ENCODE assay signal across 5 cellular contexts in the genomic region with DNA sequence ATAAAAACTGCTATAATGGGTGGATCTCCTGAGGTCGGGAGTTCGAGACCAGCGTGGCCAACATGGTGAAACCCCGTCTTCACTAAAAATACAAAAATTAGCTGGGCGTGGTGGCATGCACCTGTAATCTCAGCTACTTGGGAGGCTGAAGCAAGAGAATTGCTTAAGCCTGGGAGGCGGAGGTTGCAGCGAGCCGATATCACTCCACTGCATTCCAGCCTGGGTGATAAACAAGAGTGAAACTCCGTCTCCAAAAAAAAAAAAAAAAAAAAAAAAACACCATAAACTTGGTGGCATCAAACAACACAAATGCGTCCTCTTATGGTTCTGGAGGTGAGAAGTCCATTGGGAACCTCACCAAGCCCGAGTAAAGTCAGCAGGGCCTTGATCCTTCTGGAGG. TPM values are rescaled to one million over a fixed set of nuclear protein-coding genes. Genes with fewer than 3 reads are reported as not detected.
DNase-seq lines count a peak whose midpoint lies in the region; ATAC-seq and TF ChIP-seq lines count a peak whose summit lies in the region.
"Not testable (repeated sequence)": the region's sequence is repeated elsewhere in the genome, so short reads cannot be mapped to it uniquely, and the experiment has no call there.

No MANE protein-coding gene starts in this region.

- H3K27me3 ChIP-seq in BLaER1 treated with 17β-estradiol and CSF1 and Interleukin-3, amounts not matched to agents 10 nM and 100 nM; IMR-90 (ENCODE audit: control insufficient read depth, insufficient read depth, low read length); mesenchymal stem cell (ENCODE audit: control insufficient read depth in 1 of 2, insufficient read depth in 1 of 2, low read length in 2 of 2); trophoblast cell (ENCODE audit: insufficient read depth, low read length): not testable (repeated sequence)

- H3K79me1 ChIP-seq in IMR-90 (ENCODE audit: low read depth in 1 of 2, low read length in 2 of 2) (peaks cover 0 to 13% of the 10 kb centered on the region in 2 experiments; a peak in 2 of 4 replicates), trophoblast cell (ENCODE audit: low read length) (peaks cover 26% of the 10 kb centered on the region)
- H3K79me1 ChIP-seq in mesenchymal stem cell (replicated peaks; ENCODE audit: low read length, poor library complexity, severe bottlenecking), result not testable (repeated sequence)

- dilution Hi-C loops in IMR-90 (cut with HindIII; ENCODE audit: low sequenced_read_pairs, unreplicated experiment), result not testable (repeated sequence)

- not testable (repeated sequence) for H3K9ac ChIP-seq in BLaER1 treated with 17β-estradiol and CSF1 and Interleukin-3, amounts not matched to agents 10 nM and 100 nM; IMR-90 (ENCODE audit: low read depth, low read length); mesenchymal stem cell (ENCODE audit: low read length); trophoblast cell (ENCODE audit: low read length)

- not testable (repeated sequence) for H3K56ac ChIP-seq in IMR-90 (ENCODE audit: extremely low read depth, insufficient read depth, low read length)

- H4K8ac ChIP-seq in IMR-90 (ENCODE audit: low read depth in 2 of 2, low read length in 2 of 2); trophoblast cell (ENCODE audit: low read depth, low read length): not testable (repeated sequence)
- peak overlapping the region; percentile 64 for H4K8ac ChIP-seq in mesenchymal stem cell (ENCODE audit: low read length)

- peak overlapping the region in 3 of 11 experiments; percentile 84 to 89 (median 85); a peak in 2 of 22 replicates for H3K4me2 ChIP-seq in BLaER1 treated with 17β-estradiol and CSF1 and Interleukin-3, amounts not matched to agents 10 nM and 100 nM
- H3K4me2 ChIP-seq in IMR-90 (ENCODE audit: low read depth, low read length); mesenchymal stem cell (ENCODE audit: low read length, poor library complexity, severe bottlenecking); trophoblast cell (ENCODE audit: low read length): not testable (repeated sequence)

- H2AFZ ChIP-seq in IMR-90 (replicated peaks; ENCODE audit: low read length, poor library complexity); mesenchymal stem cell (ENCODE audit: low read depth, low read length); trophoblast cell (ENCODE audit: insufficient read depth, low read length, poor library complexity): not testable (repeated sequence)

- CTCF ChIA-PET in IMR-90 (lab: Yijun Ruan, JAX), result not testable (repeated sequence)

- not testable (repeated sequence) for H3K9me3 ChIP-seq in BLaER1 treated with 17β-estradiol and CSF1 and Interleukin-3, amounts not matched to agents 10 nM and 100 nM (replicated peaks in 1 of 11); IMR-90 (ENCODE audit: control insufficient read depth, insufficient read depth, low read length); mesenchymal stem cell (ENCODE audit: control insufficient read depth, low read length); trophoblast cell (ENCODE audit: insufficient read depth, low read depth, low read length)

- H3K4me3 Mint-ChIP-seq in nephron progenitor cell, result not testable (repeated sequence)

- H4K91ac ChIP-seq in IMR-90 (ENCODE audit: insufficient read depth, low read depth, low read length); mesenchymal stem cell (ENCODE audit: low read length); trophoblast cell (ENCODE audit: low read depth, low read length): not testable (repeated sequence)

- peaks cover 51 to 75% (median 62%) of the 10 kb centered on the region in 10 experiments for H3K4me1 ChIP-seq in BLaER1 treated with 17β-estradiol and CSF1 and Interleukin-3, amounts not matched to agents 10 nM and 100 nM
- H3K4me1 ChIP-seq in IMR-90 (ENCODE audit: control insufficient read depth, insufficient read depth, low read length), result peaks cover 27% of the 10 kb centered on the region
- peaks cover 29% of the 10 kb centered on the region for H3K4me1 ChIP-seq in mesenchymal stem cell (ENCODE audit: control insufficient read depth, insufficient read depth, low read depth, low read length)
- peaks cover 24 to 26% of the 10 kb centered on the region in 2 experiments for H3K4me1 ChIP-seq in trophoblast cell (ENCODE audit: control insufficient read depth in 1 of 2, insufficient read depth in 2 of 2, low read length in 2 of 2)

- POLR2A ChIA-PET in IMR-90 (lab: Charles Lee; ENCODE audit: unreplicated experiment), result not testable (repeated sequence)

- not testable (repeated sequence) for H3K23ac ChIP-seq in IMR-90 (ENCODE audit: low read depth, low read length); mesenchymal stem cell (ENCODE audit: low read length in 2 of 2); trophoblast cell (ENCODE audit: low read length)

- DNase-seq in IMR-90, mesenchymal stem cell, nephron progenitor cell: not testable (repeated sequence)
- DNase-seq in trophoblast cell, result peak; percentile 71 to 80

- not testable (repeated sequence) for BruUV-seq in IMR-90 (replicated peaks; lab: Mats Ljungman, UMichigan)

- intact Hi-C loops in IMR-90 (cut with micrococcal nuclease), result not testable (repeated sequence)

- not testable (repeated sequence) for H2BK20ac ChIP-seq in IMR-90 (ENCODE audit: low read depth, low read length)

- not testable (repeated sequence) for H4K5ac ChIP-seq in IMR-90 (ENCODE audit: low read depth, low read length)

- not testable (repeated sequence) for H4K12ac ChIP-seq in trophoblast cell (ENCODE audit: low read depth, low read length)

- H2BK120ac ChIP-seq in IMR-90 (ENCODE audit: low read depth, low read length); mesenchymal stem cell (ENCODE audit: low read depth, low read length); trophoblast cell (ENCODE audit: insufficient read depth, low read length, poor library complexity): not testable (repeated sequence)

- not testable (repeated sequence) for H3K14ac ChIP-seq in IMR-90 (replicated peaks; ENCODE audit: low read depth, low read length); mesenchymal stem cell (ENCODE audit: low read length in 2 of 2); trophoblast cell (ENCODE audit: low read length)

- peaks cover 52% of the 10 kb centered on the region for H3K4me1 Mint-ChIP-seq in nephron progenitor cell

- 95% methylated on average over 6 of the region's 11 CpGs; no CpG with 5 or more reads in 1 of the 2 experiments for WGBS in IMR-90 (ENCODE audit: extremely low coverage in 2 of 2, insufficient read length in 1 of 2), 2 experiments
- 95% methylated on average over 11 of the region's 11 CpGs for WGBS in mesenchymal stem cell
- WGBS in trophoblast cell (ENCODE audit: extremely low coverage, insufficient coverage, insufficient read length), result no CpG with 5 or more reads among the region's 11 CpGs

- H3K9me1 ChIP-seq in IMR-90 (ENCODE audit: insufficient read depth, low read length), result peaks cover 13% of the 10 kb centered on the region

- H3K27me3 Mint-ChIP-seq in nephron progenitor cell (ENCODE audit: low read depth, poor library complexity), result not testable (repeated sequence)

- H2BK12ac ChIP-seq in mesenchymal stem cell (ENCODE audit: low read length in 2 of 2), result peak overlapping the region; percentile 75 to 84
- H2BK12ac ChIP-seq in trophoblast cell (ENCODE audit: low read length), result not testable (repeated sequence)

- H2AK9ac ChIP-seq in IMR-90 (replicated peaks; ENCODE audit: low read depth, low read length, poor library complexity), result not testable (repeated sequence)

- not testable (repeated sequence) for ATAC-seq in IMR-90 (ENCODE audit: low read depth)

- not testable (repeated sequence) for H2BK15ac ChIP-seq in IMR-90 (ENCODE audit: low read depth, low read length)
- H2BK15ac ChIP-seq in mesenchymal stem cell (ENCODE audit: low read depth, poor library complexity, severe bottlenecking), result peak overlapping the region; percentile 77

- in situ Hi-C loops in IMR-90 (cut with MboI; ENCODE audit: low sequenced_read_pairs), result not testable (repeated sequence)

- not testable (repeated sequence) for H4K20me1 ChIP-seq in BLaER1 treated with 17β-estradiol and CSF1 and Interleukin-3, amounts not matched to agents 10 nM and 100 nM; IMR-90 (ENCODE audit: insufficient read depth, low read length)

- not testable (repeated sequence) for H3K36me3 ChIP-seq in BLaER1 treated with 17β-estradiol and CSF1 and Interleukin-3, amounts not matched to agents 10 nM and 100 nM; IMR-90 (ENCODE audit: control insufficient read depth, insufficient read depth, low read length); mesenchymal stem cell (ENCODE audit: control insufficient read depth in 1 of 2, insufficient read depth in 2 of 2, low read depth in 1 of 2, low read length in 2 of 2); trophoblast cell (ENCODE audit: control insufficient read depth in 1 of 2, insufficient read depth in 2 of 2, low read length in 2 of 2)

- not testable (repeated sequence) for TF ChIP-seq RAD21 in IMR-90 (IDR thresholded peaks at IDR 0.05; ENCODE audit: low read length)

- H2AK5ac ChIP-seq in IMR-90 (ENCODE audit: low read depth, low read length) (0 out of 2 replicates have a peak overlapping the region, but pooled peaks have one; percentile 4), mesenchymal stem cell (ENCODE audit: low read length, severe bottlenecking) (peak overlapping the region; percentile 36)
- not testable (repeated sequence) for H2AK5ac ChIP-seq in trophoblast cell (ENCODE audit: low read length)

- not testable (repeated sequence) for H3K36me3 Mint-ChIP-seq in nephron progenitor cell (ENCODE audit: low read depth)

- H3K79me2 ChIP-seq in trophoblast cell (ENCODE audit: control insufficient read depth, insufficient read depth, low read length, poor library complexity), result not testable (repeated sequence)

- not testable (repeated sequence) for H3K4ac ChIP-seq in IMR-90 (ENCODE audit: low read depth, low read length); mesenchymal stem cell (ENCODE audit: low read depth in 1 of 2, low read length in 2 of 2); trophoblast cell (ENCODE audit: low read depth, low read length)

- H3K18ac ChIP-seq in IMR-90 (ENCODE audit: low read depth, low read length); trophoblast cell (ENCODE audit: low read length): not testable (repeated sequence)
- peak overlapping the region in 1 of 2 experiments; percentile 62 for H3K18ac ChIP-seq in mesenchymal stem cell (ENCODE audit: low read depth in 1 of 2, low read length in 2 of 2)

- not testable (repeated sequence) for H2BK5ac ChIP-seq in IMR-90 (ENCODE audit: low read depth, low read length, poor library complexity, severe bottlenecking); mesenchymal stem cell (ENCODE audit: low read depth, low read length, poor library complexity, severe bottlenecking); trophoblast cell (ENCODE audit: low read depth, low read length, poor library complexity)

- TF ChIP-seq CTCF in IMR-90 (conservative IDR thresholded peaks at IDR 0.05; ENCODE audit: low read depth, low read length); nephron progenitor cell (IDR thresholded peaks at IDR 0.05): not testable (repeated sequence)

- not testable (repeated sequence) for H3K9me3 Mint-ChIP-seq in nephron progenitor cell

- peak overlapping the region in 8 of 11 experiments; percentile 0 to 95 (median 84); a peak in 11 of 22 replicates for H3K27ac ChIP-seq in BLaER1 treated with 17β-estradiol and CSF1 and Interleukin-3, amounts not matched to agents 10 nM and 100 nM
- not testable (repeated sequence) for H3K27ac ChIP-seq in IMR-90 (ENCODE audit: insufficient read depth, low read length); mesenchymal stem cell (ENCODE audit: low read length, poor library complexity, severe bottlenecking); trophoblast cell (ENCODE audit: low read depth, low read length)

- H3K4me3 ChIP-seq in BLaER1 treated with 17β-estradiol and CSF1 and Interleukin-3, amounts not matched to agents 10 nM and 100 nM; IMR-90 (ENCODE audit: insufficient read depth, low read depth, low read length); mesenchymal stem cell (ENCODE audit: insufficient read depth in 1 of 2, low read depth in 1 of 2, low read length in 2 of 2); trophoblast cell (ENCODE audit: low read depth, low read length): not testable (repeated sequence)

- H3K27ac Mint-ChIP-seq in nephron progenitor cell, result peak overlapping the region; percentile 100

- TF ChIP-seq POLR2A in IMR-90 (IDR thresholded peaks at IDR 0.05; ENCODE audit: low read depth, low read length), result not testable (repeated sequence)

RNA-seq across cellular contexts. Expression of a gene that starts 40.2 kb away (rescaled TPM):
- total RNA-seq in IMR-90 (2012; rRNA removed), result 554 and 783 TPM in 2 replicates
- polyA plus RNA-seq in IMR-90 (2012; rRNA removed), result 475 and 507 TPM in 2 replicates
- polyA plus RNA-seq in IMR-90 (2012; cell fraction: cytosol; rRNA removed), result 197 and 382 TPM in 2 replicates
- polyA plus RNA-seq in IMR-90 (2012; cell fraction: nucleus; rRNA removed; ENCODE audit: low replicate concordance), result 449 and 493 TPM in 2 replicates
- polyA plus RNA-seq in mesenchymal stem cell (2013, experiment 1 of 2), result 369 TPM
- polyA plus RNA-seq in mesenchymal stem cell (2013, experiment 2 of 2), result 336 TPM
- polyA plus RNA-seq in trophoblast cell (2013), result 280 and 288 TPM in 2 replicates

RNA-seq across cellular contexts. Expression of a gene that starts 53.5 kb away (rescaled TPM):
- 49.6 and 51.7 TPM in 2 replicates for total RNA-seq in IMR-90 (2012; rRNA removed)
- polyA plus RNA-seq in IMR-90 (2012; rRNA removed), result 166 and 175 TPM in 2 replicates
- polyA plus RNA-seq in IMR-90 (2012; cell fraction: cytosol; rRNA removed), result 175 and 176 TPM in 2 replicates
- polyA plus RNA-seq in IMR-90 (2012; cell fraction: nucleus; rRNA removed; ENCODE audit: low replicate concordance), result 99.2 and 111 TPM in 2 replicates
- 66.7 TPM for polyA plus RNA-seq in mesenchymal stem cell (2013, experiment 1 of 2)
- polyA plus RNA-seq in mesenchymal stem cell (2013, experiment 2 of 2), result 65.6 TPM
- polyA plus RNA-seq in trophoblast cell (2013), result 47.7 and 47.8 TPM in 2 replicates
